ENCODE assay signal across 26 cellular contexts in genomic region chr20:12729326-12729725, GRCh38.
"Had no signal": no experiment of that assay in that cellular context is flagged by ENCODE, and none has a peak within 500 bp of the region (broad histone marks: within the 10 kb centered on the region; RNA-seq: fewer than 3 reads in every experiment).

No MANE protein-coding gene starts in this region.

- H3K27me3 Mint-ChIP-seq: activated naive CD4-positive, alpha-beta T cell treated with anti-CD3 and anti-CD28 coated beads, Interleukin-2, amount 50 U/mL, for 24 hours; T-helper 17 cell had no signal

- H3K36me3 Mint-ChIP-seq: activated naive CD4-positive, alpha-beta T cell treated with anti-CD3 and anti-CD28 coated beads, Interleukin-2, amount 50 U/mL, for 24 hours had no signal

- H3K4me3 Mint-ChIP-seq: activated CD8-positive, alpha-beta T cell treated with anti-CD3 and anti-CD28 coated beads, Interleukin-2, amount 10 ng/mL, durations not matched to agents 7 days and 5 days; activated naive CD4-positive, alpha-beta T cell treated with anti-CD3 and anti-CD28 coated beads, Interleukin-2, amount 50 U/mL, for 24 hours; T-helper 17 cell; WTC11 had no signal

- H3K4me1 ChIP-seq: ascending aorta, body of pancreas had no signal

- H3K4me3 ChIP-seq: ascending aorta, body of pancreas, cardiac muscle cell had no signal

- ATAC-seq: activated CD8-positive, alpha-beta T cell treated with anti-CD3 and anti-CD28 coated beads, Interleukin-2, amount 10 ng/mL, durations not matched to agents 7 days and 5 days; body of pancreas; T-helper 17 cell; WTC11 had no signal

- H3K36me3 ChIP-seq: ascending aorta, cardiac muscle cell had no signal

- DNase-seq: activated CD4-positive, alpha-beta T cell treated with anti-CD3 and anti-CD28 coated beads for 48 hours; activated CD4-positive, alpha-beta T cell treated with anti-CD3 and anti-CD28 coated beads, Interleukin-2, amount 50 U/mL, for 4 hours; activated CD4-positive, CD25-positive, alpha-beta regulatory T cell treated with anti-CD3 and anti-CD28 coated beads, Interleukin-2, amount 50 U/mL, for 72 hours; activated CD8-positive, alpha-beta memory T cell treated with anti-CD3 and anti-CD28 coated beads, Interleukin-2, amount 50 U/mL, for 48 hours; activated CD8-positive, alpha-beta T cell treated with anti-CD3 and anti-CD28 coated beads, Interleukin-2, amount 10 ng/mL, durations not matched to agents 7 days and 5 days; activated effector memory CD4-positive, alpha-beta T cell treated with Interleukin-2 at 50 U/mL for 16 hours; activated naive CD4-positive, alpha-beta T cell; activated T-cell treated with anti-CD3 and anti-CD28 coated beads, Interleukin-2, amount 50 U/mL, for 1 hour; Karpas-422; MM.1S; NCI-H1105; NCI-H1436; NCI-H187; NCI-H2081; NCI-H510A treated with DMSO at 0.1 percent for 48 hours; NCI-H69; NK-92 treated with Interleukin-12 subunit alpha and Interleukin-12 subunit beta, amount 100 ng/mL, for 24 hours; SHP77 treated with DMSO at 0.1 percent for 48 hours; T-helper 17 cell; T-helper 9 cell had no signal

- H3K27ac ChIP-seq: ascending aorta, body of pancreas, cardiac muscle cell had no signal

- H3K27ac Mint-ChIP-seq: activated CD8-positive, alpha-beta T cell treated with anti-CD3 and anti-CD28 coated beads, Interleukin-2, amount 10 ng/mL, durations not matched to agents 7 days and 5 days; activated naive CD4-positive, alpha-beta T cell treated with anti-CD3 and anti-CD28 coated beads, Interleukin-2, amount 50 U/mL, for 24 hours; T-helper 17 cell; WTC11 had no signal

- H3K4me1 Mint-ChIP-seq: activated naive CD4-positive, alpha-beta T cell treated with anti-CD3 and anti-CD28 coated beads, Interleukin-2, amount 50 U/mL, for 24 hours; T-helper 17 cell had no signal

- H3K9me3 ChIP-seq: ascending aorta, body of pancreas had no signal

- FAIRE-seq: RCC 7860 had no signal

- H3K27me3 ChIP-seq: ascending aorta, body of pancreas, cardiac muscle cell had no signal
